ENCODE assay signal across 8 cellular contexts in the genomic region with DNA sequence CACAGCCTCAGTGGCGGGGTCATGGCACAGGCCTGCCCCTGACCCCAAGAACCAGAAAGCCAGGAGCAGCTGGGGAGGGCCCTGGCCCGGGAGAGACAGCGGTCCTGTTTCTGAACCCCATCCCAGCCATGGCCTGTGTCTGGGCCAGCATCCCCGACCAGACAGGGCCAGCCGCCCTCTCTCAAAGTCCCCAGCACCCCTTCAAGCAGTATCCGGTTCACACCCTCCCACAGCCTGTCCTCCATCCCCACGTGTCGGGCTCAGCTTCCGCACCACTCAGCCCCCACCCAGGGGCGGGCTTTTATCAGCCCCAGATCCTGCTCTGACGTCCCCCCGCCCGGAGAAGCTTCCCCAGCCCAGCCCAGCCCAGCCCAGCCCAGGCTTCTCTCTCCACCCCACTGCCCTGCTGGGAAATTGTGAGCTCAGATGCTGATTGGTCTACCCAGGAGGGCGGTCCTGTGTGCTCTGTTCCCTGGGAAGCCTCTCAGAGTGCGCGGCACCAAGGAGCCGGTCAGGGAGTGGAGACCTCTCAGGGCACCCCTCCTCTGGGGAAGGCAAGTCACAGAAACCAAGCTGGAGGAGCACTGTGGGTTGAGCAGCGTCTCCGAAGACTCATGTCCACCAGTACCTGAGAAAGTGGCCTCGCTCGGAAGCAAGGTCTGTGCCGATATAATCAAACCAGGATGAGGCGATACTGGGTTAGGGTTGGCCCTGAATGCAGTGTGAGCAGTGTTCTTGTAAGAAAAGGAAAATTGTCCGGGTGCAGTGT. TPM values are rescaled to one million over a fixed set of nuclear protein-coding genes. Genes with fewer than 3 reads are reported as not detected.
DNase-seq lines count a peak whose midpoint lies in the region; ATAC-seq and TF ChIP-seq lines count a peak whose summit lies in the region.

No MANE protein-coding gene starts in this region.

- H3K9me3 Mint-ChIP-seq in GM23338, result no peaks in the 10 kb centered on the region

- peak; percentile 78 for TF ChIP-seq POLR2A in erythroblast (IDR thresholded peaks at IDR 0.05; ENCODE audit: low read length)

- 0 out of 2 replicates have a peak, but pooled peaks have one; percentile 5 for TF ChIP-seq CTCF in BE2C (IDR thresholded peaks at IDR 0.05; ENCODE audit: low read depth, low read length)
- TF ChIP-seq CTCF in GM23338 (conservative IDR thresholded peaks at IDR 0.05; ENCODE audit: low read depth in 2 of 2), result peak; percentile 25 to 31; a peak in 3 of 4 replicates
- no peak for TF ChIP-seq CTCF in mucosa of descending colon (IDR thresholded peaks at IDR 0.05)

- H3K27ac ChIP-seq in GM23338 (ENCODE audit: low read depth), result no peak overlapping the region

- H3K36me3 ChIP-seq in BE2C (no peaks in the 10 kb centered on the region), GM23338 (ENCODE audit: insufficient read depth) (no peaks in the 10 kb centered on the region), mucosa of descending colon (ENCODE audit: low read depth) (no peaks in the 10 kb centered on the region)

- H3K4me1 ChIP-seq in BE2C (peaks cover 9% of the 10 kb centered on the region), GM23338 (ENCODE audit: insufficient read depth) (0 out of 2 replicates have a peak, but pooled peaks cover 5% of the 10 kb centered on the region), mucosa of descending colon (ENCODE audit: low read depth) (peaks cover 38% of the 10 kb centered on the region)

- H3F3A ChIP-seq in GM23338 (replicated peaks; ENCODE audit: low read depth), result peaks cover 4% of the 10 kb centered on the region; the same call in 1 of the 2 replicates

- peaks cover 10% of the 10 kb centered on the region for H3K27me3 Mint-ChIP-seq in GM23338 (ENCODE audit: insufficient read depth, low read depth, poor library complexity)

- H3K79me2 ChIP-seq in GM23338 (replicated peaks; ENCODE audit: insufficient read depth), result no peaks in the 10 kb centered on the region; the same call in 1 of the 2 replicates

- H3K27me3 ChIP-seq in BE2C (no peaks in the 10 kb centered on the region), GM23338 (ENCODE audit: insufficient read depth) (no peaks in the 10 kb centered on the region)

- H3K4me1 Mint-ChIP-seq in GM23338, result peaks cover 9% of the 10 kb centered on the region; the same call in 2 of the 3 replicates

- ATAC-seq in GM23338 (peak; percentile 77), mucosa of descending colon (peak; percentile 78)

- peak; percentile 90 for DNase-seq in BE2C
- DNase-seq in GM23338 (ENCODE audit: low spot score), result peak; percentile 86
- DNase-seq in NOMO-1 treated with DMSO at 0.1 percent for 48 hours (lab: John Stamatoyannopoulos, UW; ENCODE audit: unreplicated experiment), result peak; percentile 71
- DNase-seq in activated T-cell treated with anti-CD3 and anti-CD28 coated beads, Interleukin-2, amount 50 U/mL, for 1 hour, result peak; percentile 71
- DNase-seq in erythroblast (lab: John Stamatoyannopoulos, UW), result peak; percentile 90 to 92
- peak; percentile 90 to 95 (median 91) for DNase-seq in mucosa of descending colon
- peak; percentile 73 for DNase-seq in stimulated activated CD8-positive, alpha-beta memory T cell treated with anti-CD3 and anti-CD28 coated beads, Interleukin-4, amount 100 ng/mL, for 24 hours (ENCODE audit: low read depth)
- no peak for DNase-seq in NCI-H446 treated with DMSO at 0.1 percent for 48 hours (lab: John Stamatoyannopoulos, UW)

- intact Hi-C loops in mucosa of descending colon (cut with DNase I, micrococcal nuclease), result loop anchor here in 1 of 2 donors (5.0 kb wide), 1 partner anchor 178 kb away; no protein-coding TSS in a partner anchor

- H3K27ac Mint-ChIP-seq in GM23338, result no peak overlapping the region; the same call in none of the 2 replicates

- no peaks in the 10 kb centered on the region for H3K9me2 ChIP-seq in GM23338 (ENCODE audit: insufficient read depth)

- no peaks in the 10 kb centered on the region for H3K36me3 Mint-ChIP-seq in GM23338 (ENCODE audit: low read depth)

- no peaks in the 10 kb centered on the region for H4K20me1 ChIP-seq in GM23338 (replicated peaks; ENCODE audit: insufficient read depth)

- H2AFZ ChIP-seq in GM23338, result peak overlapping the region; percentile 76; the same call in 1 of the 2 replicates

- peak overlapping the region; percentile 40 for H3K4me2 ChIP-seq in GM23338

- H3K9me3 ChIP-seq in BE2C, result no peaks in the 10 kb centered on the region
- no peaks in the 10 kb centered on the region for H3K9me3 ChIP-seq in mucosa of descending colon

- peak overlapping the region; percentile 76 for H3K4me3 Mint-ChIP-seq in GM23338

- peak overlapping the region; percentile 75 for H3K4me3 ChIP-seq in BE2C (ENCODE audit: low read depth, low read length)
- H3K4me3 ChIP-seq in GM23338, result peak overlapping the region; percentile 38; the same call in 1 of the 2 replicates
- H3K4me3 ChIP-seq in mucosa of descending colon, result peak overlapping the region; percentile 13

TF ChIP-seq in GM23338, 12 proteins besides CTCF, POLR2A, EP300 and RAD21:
- no peak for TF ChIP-seq ZNF114 (CRISPR knock-in tag; IDR thresholded peaks at IDR 0.05)
- no peak for TF ChIP-seq NANOG (IDR thresholded peaks at IDR 0.05; ENCODE audit: borderline replicate concordance)
- TF ChIP-seq POLR2AphosphoS5 (IDR thresholded peaks at IDR 0.05; ENCODE audit: low read depth), result peak; percentile 69

RNA-seq across cellular contexts. Expression of gene FAAP20, which starts 4.7 kb away (rescaled TPM):
- 37.3 TPM for polyA plus RNA-seq in BE2C (2012; ENCODE audit: insufficient read depth, insufficient read length, low read depth)
- 54.3 and 79.1 TPM in 2 replicates for total RNA-seq in GM23338 (2014; rRNA removed; shearing (Covaris generic))
- 167 and 173 TPM in 2 replicates for polyA plus RNA-seq in GM23338 (2016; fragmentation: Nextera tagmentation; extraction: Ambion mirVana)
- total RNA-seq in mucosa of descending colon, result 10 to 100 TPM; 23.4 to 42.6 (median 32.0) TPM

RNA-seq across cellular contexts. Expression of gene SKI, which starts 28.9 kb away (rescaled TPM):
- 22.2 TPM for polyA plus RNA-seq in BE2C (2012; ENCODE audit: insufficient read depth, insufficient read length, low read depth)
- 62.8 and 66.8 TPM in 2 replicates for total RNA-seq in GM23338 (2014; rRNA removed; shearing (Covaris generic))
- polyA plus RNA-seq in GM23338 (2016; fragmentation: Nextera tagmentation; extraction: Ambion mirVana), result 9.3 and 10.4 TPM in 2 replicates
- 10 to 100 TPM; 26.8 to 86.6 (median 29.0) TPM for total RNA-seq in mucosa of descending colon

Comparison
In these comparisons a context has a peak if more than half of its experiments do, and no peak if none do; other contexts are left out.
1. H3K4me3 ChIP-seq: peak in every context shown above with its lines; median percentile 75 in BE2C; 38 in GM23338; 13 in mucosa of descending colon.